33 cellular contexts compared by ENCODE assay signal in the genomic region with DNA sequence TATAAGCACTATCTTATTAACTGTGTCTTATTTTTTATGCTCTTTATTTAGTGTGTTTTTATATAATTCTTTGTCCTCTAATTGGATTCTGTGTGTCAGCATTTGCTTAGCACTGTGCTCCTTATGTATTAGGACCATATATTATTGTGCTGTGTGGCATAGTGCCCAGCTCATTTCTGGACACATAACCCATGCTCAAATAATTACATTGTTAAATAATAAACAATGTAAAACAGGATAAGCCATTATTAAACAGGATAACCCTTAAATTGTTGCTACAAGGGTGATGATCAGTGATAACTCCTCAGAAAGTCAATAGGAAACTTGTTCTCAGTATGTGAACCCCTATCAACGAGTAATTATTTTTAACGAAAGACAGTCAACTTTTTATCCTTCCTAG.
"Had no signal": no experiment of that assay in that cellular context is flagged by ENCODE, and none has a peak within 500 bp of the region (broad histone marks: within the 10 kb centered on the region; RNA-seq: fewer than 3 reads in every experiment).

No MANE protein-coding gene starts in this region.

- H3K36me3 ChIP-seq: adrenal gland, brain microvascular endothelial cell, breast epithelium, WERI-Rb-1 had no signal

- H3K27me3 ChIP-seq: adrenal gland, body of pancreas, brain microvascular endothelial cell, breast epithelium had no signal

- ATAC-seq: activated CD4-positive, CD25-positive, alpha-beta regulatory T cell treated with anti-CD3 and anti-CD28 coated beads, Interleukin-2, amount 50 U/mL, for 24 hours; activated CD8-positive, alpha-beta T cell treated with anti-CD3 and anti-CD28 coated beads, Interleukin-2, amount 10 ng/mL, durations not matched to agents 7 days and 5 days; body of pancreas; WTC11 had no signal

- H3K27ac ChIP-seq: adrenal gland, body of pancreas, brain microvascular endothelial cell, breast epithelium, WERI-Rb-1 had no signal

- H3K9me3 ChIP-seq: adrenal gland, body of pancreas, breast epithelium had no signal

- H3K4me3 ChIP-seq: adrenal gland, body of pancreas, breast epithelium had no signal

- H3K4me1 ChIP-seq: adrenal gland, body of pancreas, breast epithelium had no signal

- FAIRE-seq: TTC549 had no signal

- DNase-seq: activated CD4-positive, alpha-beta memory T cell treated with anti-CD3 and anti-CD28 coated beads, Interleukin-2, amount 10 ng/mL, durations not matched to agents 7 days and 5 days; activated CD4-positive, alpha-beta T cell treated with anti-CD3 and anti-CD28 coated beads for 1 hour; activated CD4-positive, alpha-beta T cell treated with anti-CD3 and anti-CD28 coated beads for 36 hours; activated CD4-positive, alpha-beta T cell treated with anti-CD3 and anti-CD28 coated beads for 48 hours; activated CD4-positive, alpha-beta T cell treated with anti-CD3 and anti-CD28 coated beads, Interleukin-2, amount 10 ng/mL, durations not matched to agents 7 days and 5 days; activated CD4-positive, alpha-beta T cell treated with anti-CD3 and anti-CD28 coated beads, Interleukin-2, amount 50 U/mL, for 48 hours; activated CD4-positive, CD25-positive, alpha-beta regulatory T cell; activated CD8-positive, alpha-beta memory T cell treated with anti-CD3 and anti-CD28 coated beads for 24 hours; activated CD8-positive, alpha-beta memory T cell treated with anti-CD3 and anti-CD28 coated beads, Interleukin-2, amount 10 ng/mL, durations not matched to agents 7 days and 5 days; activated CD8-positive, alpha-beta memory T cell treated with anti-CD3 and anti-CD28 coated beads, Interleukin-2, amount 50 U/mL, for 48 hours; activated CD8-positive, alpha-beta T cell treated with anti-CD3 and anti-CD28 coated beads, Interleukin-2, amount 10 ng/mL, durations not matched to agents 7 days and 5 days; activated effector memory CD4-positive, alpha-beta T cell treated with Interleukin-2 at 50 U/mL for 16 hours; activated gamma-delta T cell treated with Interleukin-2 at 50 U/mL for 16 hours; activated naive CD4-positive, alpha-beta T cell; activated naive CD4-positive, alpha-beta T cell treated with anti-CD3 and anti-CD28 coated beads for 36 hours; activated naive CD4-positive, alpha-beta T cell treated with anti-CD3 and anti-CD28 coated beads, Interleukin-2, amount 50 U/mL, for 16 hours; activated naive CD8-positive, alpha-beta T cell treated with anti-CD3 and anti-CD28 coated beads for 36 hours; activated T-cell treated with anti-CD3 and anti-CD28 coated beads, Interleukin-2, amount 50 U/mL, for 24 hours; activated T-cell treated with anti-CD3 and anti-CD28 coated beads, Interleukin-2, amount 50 U/mL, for 48 hours; adrenal gland; amniotic stem cell; aorta; body of pancreas; brain microvascular endothelial cell; central memory CD4-positive, alpha-beta T cell; T-helper 1 cell; T-helper 2 cell; T-helper 9 cell; WERI-Rb-1 had no signal
